9 cellular contexts compared by ENCODE assay signal in the genomic region with DNA sequence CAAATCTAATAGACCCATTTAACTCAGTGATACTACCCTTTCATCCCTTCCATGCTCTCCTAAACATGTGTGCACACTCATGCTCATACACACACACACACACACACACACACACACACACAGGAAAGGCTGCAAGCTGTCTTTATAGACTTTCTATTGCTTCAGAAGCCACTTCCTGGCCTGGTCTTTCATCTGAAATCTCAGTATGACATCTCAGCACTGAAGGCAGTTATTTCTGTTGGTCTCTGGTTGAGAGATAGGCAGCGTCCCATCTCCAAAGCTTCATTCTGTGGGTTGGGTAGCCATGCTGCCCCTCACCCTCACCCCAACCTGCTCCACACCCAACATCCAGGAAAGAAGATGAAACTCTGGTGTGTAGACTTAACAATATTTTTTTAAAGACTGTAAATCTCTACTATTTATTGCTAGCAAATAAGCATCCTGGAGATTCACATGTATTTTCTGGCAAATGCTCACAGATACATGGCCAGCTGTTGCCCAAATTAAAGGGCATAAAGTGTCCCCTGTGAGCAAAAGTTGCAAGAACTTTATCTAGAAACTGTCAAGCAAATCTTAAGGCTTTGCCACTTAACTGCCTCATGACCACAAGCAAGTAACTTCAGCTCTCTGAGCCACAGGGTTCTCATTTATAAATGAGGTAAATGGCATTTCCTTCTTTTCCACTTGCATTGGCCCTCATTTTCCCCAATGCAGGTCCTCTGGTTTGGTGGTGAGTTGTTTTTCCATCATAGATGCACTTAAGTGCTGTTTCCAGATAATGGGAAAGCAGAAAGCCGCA.
A peak's percentile ranks its signal among the peaks of the same experiment; 100 is the strongest.
DNase-seq lines count a peak whose midpoint lies in the region; ATAC-seq and TF ChIP-seq lines count a peak whose summit lies in the region.
"Had no signal": no experiment of that assay in that cellular context is flagged by ENCODE, and none has a peak within 500 bp of the region (broad histone marks: within the 10 kb centered on the region; RNA-seq: fewer than 3 reads in every experiment).

No MANE protein-coding gene starts in this region.

- H3K9me3 ChIP-seq in H9 (ENCODE audit: control insufficient read depth, low read depth, low read length) (peaks cover 30% of the 10 kb centered on the region), mesenchymal stem cell (ENCODE audit: control insufficient read depth, low read length) (no peaks in the 10 kb centered on the region), PC-3 (ENCODE audit: low read length) (no peaks in the 10 kb centered on the region)

- H3K9ac ChIP-seq in H9 (ENCODE audit: extremely low read depth, insufficient read length, low read length) (no peak overlapping the region), mesenchymal stem cell (ENCODE audit: low read length) (no peak overlapping the region), PC-3 (ENCODE audit: low read length) (no peak overlapping the region)

- H3K36me3 Mint-ChIP-seq in H9 (ENCODE audit: insufficient read depth in 1 of 3, low read depth in 3 of 3), result peaks cover 3 to 11% (median 4%) of the 10 kb centered on the region in 3 experiments

- H4K8ac ChIP-seq in H9 (replicated peaks; ENCODE audit: insufficient read length, low read depth, low read length) (no peak overlapping the region), mesenchymal stem cell (ENCODE audit: low read length) (no peak overlapping the region)

- no CpG with 5 or more reads among the region's 2 CpGs for WGBS in H9 (ENCODE audit: extremely low coverage, insufficient read length, low lambda C conversion rate)
- WGBS in mesenchymal stem cell, result 80% methylated on average over 1 of the region's 2 CpGs

- H3K4me1 ChIP-seq in H9 (ENCODE audit: insufficient read depth, low read length) (no peaks in the 10 kb centered on the region), mesenchymal stem cell (ENCODE audit: control insufficient read depth, insufficient read depth, low read depth, low read length) (no peaks in the 10 kb centered on the region), PC-3 (ENCODE audit: insufficient read depth, low read length) (no peaks in the 10 kb centered on the region)

- no peak overlapping the region for H2BK20ac ChIP-seq in H9 (ENCODE audit: low read depth, low read length, poor library complexity, severe bottlenecking)

- H3K4me2 ChIP-seq in H9 (ENCODE audit: insufficient read depth, insufficient read length, low read length), result no peak overlapping the region
- no peak overlapping the region for H3K4me2 ChIP-seq in mesenchymal stem cell (ENCODE audit: low read length, poor library complexity, severe bottlenecking)
- H3K4me2 ChIP-seq in PC-3 (ENCODE audit: low read length), result no peak overlapping the region

- no peak overlapping the region for H2BK120ac ChIP-seq in H9 (ENCODE audit: low read depth, low read length, poor library complexity, severe bottlenecking)
- no peak overlapping the region for H2BK120ac ChIP-seq in mesenchymal stem cell (ENCODE audit: low read depth, low read length)

- H3K79me2 ChIP-seq in H9 (ENCODE audit: insufficient read depth, low read length) (no peaks in the 10 kb centered on the region), PC-3 (ENCODE audit: low read length) (no peaks in the 10 kb centered on the region)

- H3K4me1 Mint-ChIP-seq in H9, result no peaks in the 10 kb centered on the region; a peak in 1 of 4 replicates

- H3K27ac Mint-ChIP-seq in H9, result peak overlapping the region in 1 of 3 experiments; percentile 77; a peak in 1 of 7 replicates

- H3K36me3 ChIP-seq in mesenchymal stem cell (ENCODE audit: control insufficient read depth in 1 of 2, insufficient read depth in 2 of 2, low read depth in 1 of 2, low read length in 2 of 2) (no peaks in the 10 kb centered on the region), PC-3 (ENCODE audit: low read depth, low read length) (no peaks in the 10 kb centered on the region)

- no peaks in the 10 kb centered on the region for H3K9me2 ChIP-seq in PC-3 (replicated peaks; ENCODE audit: low read length)

- H3K27me3 Mint-ChIP-seq in H9 (ENCODE audit: low read depth), result peaks cover under 1% of the 10 kb centered on the region; the same call in 1 of the 2 replicates

- H4K5ac ChIP-seq in H9 (ENCODE audit: insufficient read length, low read depth, low read length), result no peak overlapping the region

- POLR2A ChIA-PET in PC-3 (lab: Charles Lee; ENCODE audit: unreplicated experiment), result no interaction called here

- CTCF ChIA-PET in PC-3 (lab: Charles Lee), result no interaction called here

- H4K20me1 ChIP-seq in H9 (ENCODE audit: control insufficient read depth, insufficient read depth, insufficient read length) (no peaks in the 10 kb centered on the region), PC-3 (ENCODE audit: low read length) (no peaks in the 10 kb centered on the region)

- H3K4me3 Mint-ChIP-seq in H9, result no peak overlapping the region

- H2AFZ ChIP-seq in H9 (ENCODE audit: low read length) (no peak overlapping the region), mesenchymal stem cell (ENCODE audit: low read depth, low read length) (no peak overlapping the region), PC-3 (ENCODE audit: low read length) (no peak overlapping the region)

- no peak overlapping the region for H3K27ac ChIP-seq in H9 (ENCODE audit: insufficient read length, low read depth, low read length)
- no peak overlapping the region for H3K27ac ChIP-seq in mesenchymal stem cell (ENCODE audit: low read length, poor library complexity, severe bottlenecking)
- H3K27ac ChIP-seq in PC-3 (ENCODE audit: low read length), result no peak overlapping the region
- H3K27ac ChIP-seq: VCaP had no signal

- H3K23ac ChIP-seq in H9 (ENCODE audit: insufficient read length, low read depth, low read length) (no peak overlapping the region), mesenchymal stem cell (ENCODE audit: low read length in 2 of 2) (no peak overlapping the region)

- H3K18ac ChIP-seq in H9 (ENCODE audit: insufficient read length, low read depth, low read length), result no peak overlapping the region
- H3K18ac ChIP-seq in mesenchymal stem cell (ENCODE audit: low read depth in 1 of 2, low read length in 2 of 2), result no peak overlapping the region

- no peak overlapping the region for H2BK5ac ChIP-seq in H9 (ENCODE audit: insufficient read length, low read length)
- no peak overlapping the region for H2BK5ac ChIP-seq in mesenchymal stem cell (ENCODE audit: low read depth, low read length, poor library complexity, severe bottlenecking)

- no peaks in the 10 kb centered on the region for H3K79me1 ChIP-seq in H9 (ENCODE audit: insufficient read depth, low read depth, low read length, poor library complexity, severe bottlenecking)
- no peaks in the 10 kb centered on the region for H3K79me1 ChIP-seq in mesenchymal stem cell (replicated peaks; ENCODE audit: low read length, poor library complexity, severe bottlenecking)

- H3K56ac ChIP-seq in H9 (ENCODE audit: insufficient read length, low read depth, low read length), result no peak overlapping the region

- H3T11ph ChIP-seq in H9 (ENCODE audit: low read length), result no peak overlapping the region

- no peaks in the 10 kb centered on the region for H3K23me2 ChIP-seq in H9 (ENCODE audit: insufficient read length, low read depth, low read length, poor library complexity, severe bottlenecking)

- peak; percentile 14 for DNase-seq in activated T-cell treated with anti-CD3 and anti-CD28 coated beads for 24 hours (ENCODE audit: low read depth)
- peak; percentile 4 to 55 (median 26) for DNase-seq in stimulated activated CD4-positive, alpha-beta T cell treated with anti-CD3 and anti-CD28 coated beads, TNF-alpha, amount 100 ng/mL, for 48 hours (ENCODE audit: low read depth in 3 of 3)
- DNase-seq in H9, result no peak
- DNase-seq in cerebellum (ENCODE audit: low spot score), result no peak
- DNase-seq in mesenchymal stem cell, result no peak
- DNase-seq in PC-3, result no peak

- TF ChIP-seq CTCF in H9 (conservative IDR thresholded peaks at IDR 0.05) (no peak), PC-3 (conservative IDR thresholded peaks at IDR 0.05; ENCODE audit: low read depth, low read length) (no peak)

- H3K4ac ChIP-seq in H9 (ENCODE audit: low read depth, low read length) (no peak overlapping the region), mesenchymal stem cell (ENCODE audit: low read depth in 1 of 2, low read length in 2 of 2) (no peak overlapping the region)

- ATAC-seq in GM19397 (IDR thresholded peaks at IDR 0.05; ENCODE audit: unreplicated experiment) (peak; percentile 77), HG03558 (IDR thresholded peaks at IDR 0.05; ENCODE audit: extremely low read depth, unreplicated experiment) (peak; percentile 59), PC-3 (no peak)

- H4K91ac ChIP-seq in H9 (ENCODE audit: insufficient read length, low read depth, low read length) (no peak overlapping the region), mesenchymal stem cell (ENCODE audit: low read length) (no peak overlapping the region)

- BruUV-seq in PC-3 (replicated peaks; lab: Mats Ljungman, UMichigan), result no TSS peak

- intact Hi-C loops in PC-3 (cut with micrococcal nuclease), result no loop called here

- H2AK5ac ChIP-seq in H9 (ENCODE audit: insufficient read length, low read length), result no peak overlapping the region
- H2AK5ac ChIP-seq in mesenchymal stem cell (ENCODE audit: low read length, severe bottlenecking), result no peak overlapping the region

- no peak overlapping the region for H2BK12ac ChIP-seq in H9 (ENCODE audit: insufficient read length, low read depth, low read length)
- H2BK12ac ChIP-seq in mesenchymal stem cell (ENCODE audit: low read length in 2 of 2), result no peak overlapping the region

- H3K4me3 ChIP-seq in mesenchymal stem cell (ENCODE audit: insufficient read depth in 1 of 2, low read depth in 1 of 2, low read length in 2 of 2) (no peak overlapping the region), PC-3 (ENCODE audit: low read length) (no peak overlapping the region)

- H2BK15ac ChIP-seq in H9 (ENCODE audit: low read depth, low read length) (no peak overlapping the region), mesenchymal stem cell (ENCODE audit: low read depth, poor library complexity, severe bottlenecking) (no peak overlapping the region)

- H3K14ac ChIP-seq in H9 (ENCODE audit: insufficient read depth, low read length) (no peak overlapping the region), mesenchymal stem cell (ENCODE audit: low read length in 2 of 2) (no peak overlapping the region)

- H3K27me3 ChIP-seq in H9 (ENCODE audit: insufficient read depth, low read length) (no peaks in the 10 kb centered on the region), mesenchymal stem cell (ENCODE audit: control insufficient read depth in 1 of 2, insufficient read depth in 1 of 2, low read length in 2 of 2) (no peaks in the 10 kb centered on the region), PC-3 (ENCODE audit: low read length) (no peaks in the 10 kb centered on the region)

- H3K9me3 Mint-ChIP-seq in H9, result peaks cover 51 to 55% of the 10 kb centered on the region in 2 experiments

- H3F3A ChIP-seq in PC-3 (ENCODE audit: low read length, unreplicated experiment), result no peaks in the 10 kb centered on the region

Comparison
In these comparisons a context has a peak if more than half of its experiments do, and no peak if none do; other contexts are left out.
1. DNase-seq: peak in activated T-cell treated with anti-CD3 and anti-CD28 coated beads for 24 hours (single experiment) and stimulated activated CD4-positive, alpha-beta T cell treated with anti-CD3 and anti-CD28 coated beads, TNF-alpha, amount 100 ng/mL, for 48 hours (3 of 3); none in H9 (single experiment), cerebellum (single experiment), mesenchymal stem cell (single experiment) and PC-3 (single experiment).